Comparison of ENCODE assay signal across 8 cellular contexts in the genomic region with DNA sequence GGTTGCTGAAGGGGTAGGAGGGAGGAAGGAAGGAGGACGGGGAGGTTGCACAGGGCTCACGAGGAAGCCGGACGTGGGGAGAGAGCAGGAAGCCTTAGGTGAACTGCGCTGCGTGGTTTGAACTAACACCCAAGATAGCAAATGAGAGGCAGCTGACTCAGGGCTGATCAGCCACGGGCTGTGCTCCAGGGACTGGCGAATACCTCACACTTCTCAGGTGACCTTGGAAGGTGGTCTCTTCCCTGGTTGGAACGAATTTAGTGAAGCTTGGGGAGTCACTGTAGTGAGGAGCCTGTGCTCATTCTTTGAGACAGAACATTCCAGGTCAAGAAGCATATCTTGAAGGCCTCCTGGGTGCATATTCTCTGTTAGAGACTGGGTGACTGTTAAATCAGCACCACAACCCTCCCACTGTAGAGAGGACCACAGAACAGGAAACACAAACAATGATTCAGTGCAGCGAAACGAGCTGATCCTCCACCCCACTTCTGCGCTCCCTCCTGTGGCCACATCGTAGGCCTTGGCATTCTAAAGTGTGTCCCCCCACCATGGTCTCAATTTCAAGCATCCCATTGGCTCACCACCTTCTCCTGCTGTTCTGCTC. TPM values are rescaled to one million over a fixed set of nuclear protein-coding genes. Genes with fewer than 3 reads are reported as not detected.
DNase-seq lines count a peak whose midpoint lies in the region; ATAC-seq and TF ChIP-seq lines count a peak whose summit lies in the region.

No MANE protein-coding gene starts in this region.

- no peaks in the 10 kb centered on the region for H3K27me3 ChIP-seq in smooth muscle cell (ENCODE audit: low read depth)

- no peaks in the 10 kb centered on the region for H3K9me3 ChIP-seq in smooth muscle cell (replicated peaks; ENCODE audit: low read depth)

- H3F3A ChIP-seq in smooth muscle cell (ENCODE audit: low read depth), result no peaks in the 10 kb centered on the region

- H3K4me1 ChIP-seq in smooth muscle cell (ENCODE audit: low read depth), result peaks cover 25% of the 10 kb centered on the region

- H3K4me2 ChIP-seq in smooth muscle cell, result peak overlapping the region; percentile 2

- no peak overlapping the region for H3K9ac ChIP-seq in smooth muscle cell (ENCODE audit: low read depth)

- H3K36me3 ChIP-seq in smooth muscle cell (ENCODE audit: low read depth), result no peaks in the 10 kb centered on the region

- no peak overlapping the region for H3K27ac ChIP-seq in smooth muscle cell (ENCODE audit: low read depth)

- no peak overlapping the region for H2AFZ ChIP-seq in smooth muscle cell (ENCODE audit: low read depth)

- H3K4me3 ChIP-seq in smooth muscle cell, result no peak overlapping the region

- 49% methylated on average over 13 of the region's 13 CpGs for WGBS in smooth muscle cell (ENCODE audit: low lambda C conversion rate)

- ATAC-seq in HG02938 (IDR thresholded peaks at IDR 0.05; ENCODE audit: unreplicated experiment) (peak; percentile 53), HG02623 (IDR thresholded peaks at IDR 0.05; ENCODE audit: unreplicated experiment) (no peak)

- in situ Hi-C loops in G401 (cut with HindIII; ENCODE audit: low sequenced_read_pairs), result no loop called here

- peak; percentile 49 to 51 for DNase-seq in AML-193 (lab: John Stamatoyannopoulos, UW)
- peak; percentile 65 to 71 for DNase-seq in activated CD4-positive, alpha-beta T cell treated with anti-CD3 and anti-CD28 coated beads for 4 hours
- peak; percentile 18 for DNase-seq in effector CD8-positive, alpha-beta T cell (lab: John Stamatoyannopoulos, UW)
- DNase-seq in smooth muscle cell (lab: John Stamatoyannopoulos, UW; ENCODE audit: unreplicated experiment), result no peak
- DNase-seq in NCI-H446 (lab: John Stamatoyannopoulos, UW), result no peak
- no peak for DNase-seq in G401 (ENCODE audit: low spot score)

- H3K79me2 ChIP-seq in smooth muscle cell (ENCODE audit: low read depth), result no peaks in the 10 kb centered on the region

- TF ChIP-seq CTCF in smooth muscle cell (IDR thresholded peaks at IDR 0.05; ENCODE audit: borderline replicate concordance, insufficient read depth, poor library complexity, severe bottlenecking), result peak; percentile 8

- no peaks in the 10 kb centered on the region for H4K20me1 ChIP-seq in smooth muscle cell (ENCODE audit: low read depth)

RNA-seq across cellular contexts. Expression of a gene that starts 33.8 kb away (rescaled TPM):
- total RNA-seq in smooth muscle cell, result 0.09 and 0.72 TPM in 2 replicates
- polyA plus RNA-seq in smooth muscle cell, result 1.1 and 1.9 TPM in 2 replicates
- 2.7 and 3.2 TPM in 2 replicates for total RNA-seq in G401 (2014; rRNA removed; shearing (Covaris generic))

RNA-seq across cellular contexts. Expression of a gene that starts 59.4 kb away (rescaled TPM):
- not detected in 2 replicates for total RNA-seq in smooth muscle cell
- not detected in 2 replicates for polyA plus RNA-seq in smooth muscle cell
- total RNA-seq in G401 (2014; rRNA removed; shearing (Covaris generic)), result not detected in 2 replicates

Comparison
In these comparisons a context has a peak if more than half of its experiments do, and no peak if none do; other contexts are left out.
1. DNase-seq: peak in AML-193 (2 of 2), activated CD4-positive, alpha-beta T cell treated with anti-CD3 and anti-CD28 coated beads for 4 hours (2 of 2) and effector CD8-positive, alpha-beta T cell (single experiment); none in smooth muscle cell (single experiment), NCI-H446 (0 of 2) and G401 (single experiment).